ENCODE assay signal across 18 cellular contexts in genomic region chr10:21751341-21752310, GRCh38.
DNase-seq lines count a peak whose midpoint lies in the region; ATAC-seq, FAIRE-seq and TF ChIP-seq lines count a peak whose summit lies in the region.
"Had no signal": no experiment of that assay in that cellular context is flagged by ENCODE, and none has a peak within 500 bp of the region (broad histone marks: within the 10 kb centered on the region; RNA-seq: fewer than 3 reads in every experiment).

No MANE protein-coding gene starts in this region.

- H3K4me3 ChIP-seq in BLaER1 (no peak overlapping the region), K562 (no peak overlapping the region)
- H3K4me3 ChIP-seq: sigmoid colon had no signal

- TF ChIP-seq RAD21 in K562 (CRISPR knock-in tag; conservative IDR thresholded peaks at IDR 0.05 in 1 of 2, IDR thresholded peaks at IDR 0.05 in 1 of 2): peak in 1 of 2 experiments; percentile 6; a peak in 1 of 4 replicates

- H3K4me1 ChIP-seq in BLaER1 (peaks cover 36% of the 10 kb centered on the region), K562 (replicated peaks in 1 of 2; ENCODE audit: control insufficient read depth in 2 of 2, insufficient read depth in 2 of 2, low read length in 2 of 2) (peaks cover 6 to 30% of the 10 kb centered on the region in 2 experiments; a peak in 4 of 5 replicates)
- H3K4me1 ChIP-seq: sigmoid colon had no signal

- ATAC-seq in K562: no peak; the same call in 2 of the 3 replicates
- ATAC-seq: activated CD8-positive, alpha-beta T cell treated with anti-CD3 and anti-CD28 coated beads for 36 hours; stimulated activated naive CD8-positive, alpha-beta T cell treated with anti-CD3 and anti-CD28 coated beads, Interleukin-15, amount 100 ng/mL, for 72 hours had no signal

- H3K27ac ChIP-seq in BLaER1: peak overlapping the region; percentile 22; the same call in 1 of the 2 replicates
- H3K27ac ChIP-seq in K562 (ENCODE audit: extremely low read depth, low read depth, low read length): no peak overlapping the region
- H3K27ac ChIP-seq: sigmoid colon had no signal

- TF ChIP-seq CTCF in K562 (IDR thresholded peaks at IDR 0.05 in 2 of 3, conservative IDR thresholded peaks at IDR 0.05 in 1 of 3; ENCODE audit: insufficient read depth in 2 of 3, low read depth in 1 of 3, low read length in 3 of 3) (no peak), D721Med (IDR thresholded peaks at IDR 0.05; ENCODE audit: insufficient read depth, missing control alignments) (no peak)

- H3K4me2 ChIP-seq in BLaER1 (no peak overlapping the region), K562 (ENCODE audit: insufficient read depth, low read length) (no peak overlapping the region)

- TF ChIP-seq EP300 in K562 (IDR thresholded peaks at IDR 0.05; ENCODE audit: low read length): peak; percentile 15; the same call in 1 of the 2 replicates

- H2AFZ ChIP-seq in K562 (ENCODE audit: low read depth, low read length): no peak overlapping the region

- no TSS peak for BruUV-seq in K562 (replicated peaks; lab: Mats Ljungman, UMichigan)

- H3K9me1 ChIP-seq in K562 (ENCODE audit: control insufficient read depth, insufficient read depth, low read length): no peaks in the 10 kb centered on the region

- H3K36me3 ChIP-seq in BLaER1 (no peaks in the 10 kb centered on the region), K562 (ENCODE audit: control insufficient read depth, insufficient read depth, low read length) (peaks cover 14% of the 10 kb centered on the region; the same call in 1 of the 3 replicates)

- 28% methylated on average over 22 of the region's 26 CpGs for WGBS in K562 (ENCODE audit: insufficient coverage, low coverage, missing lambda C conversion rate)

- DNase-seq in HT-29 (ENCODE audit: low spot score) (peak; percentile 25), K562 (ENCODE audit: extremely low read depth in 1 of 4, low spot score in 3 of 4) (peak in 1 of 4 experiments; percentile 54), iPS-NIHi7 (ENCODE audit: extremely low spot score) (peak; percentile 56), SHP77 treated with DMSO at 0.1 percent for 48 hours (lab: John Stamatoyannopoulos, UW) (no peak), NCI-H446 treated with DMSO at 0.1 percent for 48 hours (lab: John Stamatoyannopoulos, UW) (no peak), D721Med (ENCODE audit: insufficient read length, low spot score) (no peak), NCI-H510A (lab: John Stamatoyannopoulos, UW) (no peak)
- DNase-seq: activated CD8-positive, alpha-beta T cell treated with anti-CD3 and anti-CD28 coated beads for 36 hours; activated T-cell treated with anti-CD3 and anti-CD28 coated beads, Interleukin-2, amount 50 U/mL, for 48 hours; GOT3; hypothalamus; Karpas-422; NCI-H1417 treated with DMSO at 0.1 percent for 48 hours; sigmoid colon; stimulated activated naive CD8-positive, alpha-beta T cell treated with anti-CD3 and anti-CD28 coated beads, Interleukin-15, amount 100 ng/mL, for 72 hours; SW 1271 had no signal

- no peak overlapping the region for H3K9ac ChIP-seq in BLaER1
- no peak overlapping the region for H3K9ac ChIP-seq in K562 (ENCODE audit: insufficient read depth in 1 of 2, low read depth in 2 of 2, low read length in 2 of 2)

- FAIRE-seq in K562 (lab: Jason Lieb, UNC): peak; percentile 76
- FAIRE-seq in D721Med (lab: Jason Lieb, UNC): no peak
- FAIRE-seq: GM18507 had no signal

- H3K27me3 ChIP-seq in BLaER1 (no peaks in the 10 kb centered on the region), K562 (ENCODE audit: control insufficient read depth in 2 of 2, insufficient read depth in 2 of 2, low read length in 2 of 2) (no peaks in the 10 kb centered on the region)
- H3K27me3 ChIP-seq: sigmoid colon had no signal

- CTCF ChIA-PET in K562 (lab: Yijun Ruan, JAX; ENCODE audit: low intra/inter-chr PET ratio): no interaction called here

- POLR2A ChIA-PET in K562 (lab: Yijun Ruan, JAX): no interaction called here

- H3K79me2 ChIP-seq in K562 (ENCODE audit: control insufficient read depth, insufficient read depth, low read length): no peaks in the 10 kb centered on the region

- H3K9me3 ChIP-seq in BLaER1: no peaks in the 10 kb centered on the region
- no peaks in the 10 kb centered on the region for H3K9me3 ChIP-seq in K562 (replicated peaks; ENCODE audit: control insufficient read depth, insufficient read depth, low read depth, low read length)
- H3K9me3 ChIP-seq: sigmoid colon had no signal

- intact Hi-C loops in K562 (cut with micrococcal nuclease): no loop called here

- H4K20me1 ChIP-seq in BLaER1: no peaks in the 10 kb centered on the region
- H4K20me1 ChIP-seq in K562 (replicated peaks; ENCODE audit: control insufficient read depth, insufficient read depth, low read length): peaks cover 5% of the 10 kb centered on the region; the same call in 1 of the 2 replicates

- in situ Hi-C loops in K562 (cut with MboI): no loop called here

- no peak for TF ChIP-seq POLR2A in K562 (conservative IDR thresholded peaks at IDR 0.05)

TF ChIP-seq in K562, 482 proteins besides CTCF, POLR2A, EP300 and RAD21 (continues in another document):
- peak; percentile 71; the same call in 1 of the 2 replicates for TF ChIP-seq SMARCC2 (IDR thresholded peaks at IDR 0.05; ENCODE audit: low read depth)
- TF ChIP-seq GATA2 (CRISPR knock-in tag; IDR thresholded peaks at IDR 0.05): peak; percentile 82
- peak; percentile 49; the same call in 1 of the 2 replicates for TF ChIP-seq MAFG (tag; conservative IDR thresholded peaks at IDR 0.05)
- peak; percentile 76 for TF ChIP-seq TCF3 (CRISPR knock-in tag; IDR thresholded peaks at IDR 0.05)
- peak; percentile 76 for TF ChIP-seq CBFA2T3 (IDR thresholded peaks at IDR 0.05)
- TF ChIP-seq CBFA2T2 (conservative IDR thresholded peaks at IDR 0.05): peak; percentile 56
- peak; percentile 37; the same call in 1 of the 2 replicates for TF ChIP-seq ZSCAN29 (IDR thresholded peaks at IDR 0.05)
- TF ChIP-seq ZNF766 (CRISPR knock-in tag; conservative IDR thresholded peaks at IDR 0.05): no peak
- TF ChIP-seq NCOR1 (IDR thresholded peaks at IDR 0.05): 0 out of 2 replicates have a peak, but pooled peaks have one; percentile 39
- peak; percentile 50 for TF ChIP-seq C11orf30 (IDR thresholded peaks at IDR 0.05; ENCODE audit: low read depth)
- TF ChIP-seq IRF2 (CRISPR knock-in tag; IDR thresholded peaks at IDR 0.05): no peak
- TF ChIP-seq DPF2 (IDR thresholded peaks at IDR 0.05): peak; percentile 89
- TF ChIP-seq FOSL1 (tag; conservative IDR thresholded peaks at IDR 0.05): peak; percentile 87
- no peak for TF ChIP-seq TBL1XR1 (IDR thresholded peaks at IDR 0.05; ENCODE audit: low read length in 2 of 2)
- TF ChIP-seq SREBF2 (CRISPR knock-in tag; IDR thresholded peaks at IDR 0.05): no peak
- peak; percentile 54; the same call in 1 of the 2 replicates for TF ChIP-seq MTA1 (IDR thresholded peaks at IDR 0.05; ENCODE audit: borderline replicate concordance)
- TF ChIP-seq TCFL5 (CRISPR knock-in tag; conservative IDR thresholded peaks at IDR 0.05): no peak
- TF ChIP-seq CXXC5 (CRISPR knock-in tag; IDR thresholded peaks at IDR 0.05): peak; percentile 33; the same call in 1 of the 2 replicates
- TF ChIP-seq ARID1B (IDR thresholded peaks at IDR 0.05): peak; percentile 90
- TF ChIP-seq KDM1A (IDR thresholded peaks at IDR 0.05): peak; percentile 40 to 60; a peak in 3 of 4 replicates
- peak; percentile 44 for TF ChIP-seq TEAD4 (IDR thresholded peaks at IDR 0.05; ENCODE audit: low read length)
- no peak for TF ChIP-seq TEAD4 (CRISPR knock-in tag; IDR thresholded peaks at IDR 0.05; ENCODE audit: borderline replicate concordance)
- peak; percentile 59; the same call in 1 of the 2 replicates for TF ChIP-seq ZBTB2 (IDR thresholded peaks at IDR 0.05)
- TF ChIP-seq ZEB2 (IDR thresholded peaks at IDR 0.05): peak; percentile 87
- TF ChIP-seq CHCHD3 (CRISPR knock-in tag; IDR thresholded peaks at IDR 0.05): no peak
- TF ChIP-seq, protein P1, sequence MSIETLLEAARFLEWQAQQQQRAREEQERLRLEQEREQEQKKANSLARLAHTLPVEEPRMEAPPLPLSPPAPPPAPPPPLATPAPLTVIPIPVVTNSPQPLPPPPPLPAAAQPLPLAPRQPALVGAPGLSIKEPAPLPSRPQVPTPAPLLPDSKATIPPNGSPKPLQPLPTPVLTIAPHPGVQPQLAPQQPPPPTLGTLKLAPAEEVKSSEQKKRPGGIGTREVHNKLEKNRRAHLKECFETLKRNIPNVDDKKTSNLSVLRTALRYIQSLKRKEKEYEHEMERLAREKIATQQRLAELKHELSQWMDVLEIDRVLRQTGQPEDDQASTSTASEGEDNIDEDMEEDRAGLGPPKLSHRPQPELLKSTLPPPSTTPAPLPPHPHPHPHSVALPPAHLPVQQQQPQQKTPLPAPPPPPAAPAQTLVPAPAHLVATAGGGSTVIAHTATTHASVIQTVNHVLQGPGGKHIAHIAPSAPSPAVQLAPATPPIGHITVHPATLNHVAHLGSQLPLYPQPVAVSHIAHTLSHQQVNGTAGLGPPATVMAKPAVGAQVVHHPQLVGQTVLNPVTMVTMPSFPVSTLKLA (conservative IDR thresholded peaks at IDR 0.05): peak in 1 of 2 experiments; percentile 34; a peak in 1 of 4 replicates
- peak; percentile 72 for TF ChIP-seq JUND (IDR thresholded peaks at IDR 0.05; ENCODE audit: borderline replicate concordance, low read depth, low read length)
- peak; percentile 54; the same call in 1 of the 3 replicates for TF ChIP-seq JUND (tag; IDR thresholded peaks at IDR 0.05; ENCODE audit: borderline replicate concordance, low read depth, low read length)
- TF ChIP-seq TAL1 (IDR thresholded peaks at IDR 0.05): peak; percentile 58
- TF ChIP-seq ZNF316 (IDR thresholded peaks at IDR 0.05): peak; percentile 45; the same call in 1 of the 2 replicates
- TF ChIP-seq SMARCE1 (IDR thresholded peaks at IDR 0.05): peak; percentile 89

Comparison
In these comparisons a context has a peak if more than half of its experiments do, and no peak if none do; other contexts are left out.
1. DNase-seq: peak in HT-29 (single experiment) and iPS-NIHi7 (single experiment); none in SHP77 treated with DMSO at 0.1 percent for 48 hours (single experiment), NCI-H446 treated with DMSO at 0.1 percent for 48 hours (single experiment), D721Med (single experiment) and NCI-H510A (single experiment).